ENCODE assay signal across 8 cellular contexts in the genomic region with DNA sequence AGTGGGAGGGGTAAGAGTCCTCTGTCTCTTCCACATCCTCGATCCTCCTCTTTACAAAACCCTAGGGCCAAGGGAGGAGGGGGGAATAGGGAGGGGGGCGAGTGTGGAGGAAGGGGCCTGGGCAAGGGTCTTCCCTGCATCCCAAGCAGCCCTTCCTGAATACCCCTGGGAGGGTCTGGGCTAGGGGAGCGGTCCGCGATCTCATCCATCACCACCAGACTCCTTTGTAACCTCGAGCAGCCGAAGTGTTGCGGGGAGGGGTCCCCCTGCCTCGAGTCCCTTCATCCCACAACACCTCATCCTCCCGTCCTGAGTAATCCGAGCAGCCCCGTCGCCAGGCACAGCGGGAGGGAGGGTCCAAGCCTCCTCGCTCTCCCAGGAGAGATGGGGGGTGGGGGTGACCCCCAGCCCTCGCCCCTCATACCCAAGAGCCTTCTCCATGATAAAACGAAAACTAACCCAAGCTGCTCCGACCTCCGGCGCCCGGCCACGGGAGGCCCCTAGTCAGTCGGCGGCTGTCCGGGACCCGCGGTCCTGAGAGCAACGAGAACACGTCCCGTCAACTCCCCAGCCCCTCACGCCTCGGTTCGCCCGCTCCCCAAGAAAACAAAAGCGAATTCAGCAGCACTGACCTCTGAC. TPM values are rescaled to one million over a fixed set of nuclear protein-coding genes. Genes with fewer than 3 reads are reported as not detected.
DNase-seq lines count a peak whose midpoint lies in the region; ATAC-seq, FAIRE-seq and TF ChIP-seq lines count a peak whose summit lies in the region.

No MANE protein-coding gene starts in this region.

- intact Hi-C loops in activated CD4-positive, alpha-beta T cell treated with anti-CD3 and anti-CD28 coated beads, Interleukin-2, amount 10 ng/mL, durations not matched to agents 24 days and 14 days (cut with micrococcal nuclease) = loop anchor here (1.0 to 5.0 kb wide), 4 partner anchors 22 to 394 kb away; partner anchors contain the start of genes PLA2G15 and TANGO6
- intact Hi-C loops in activated T-helper 2 cell treated with anti-CD3 and anti-CD28 coated beads, Interferon-gamma antibody, Interleukin-2, Interleukin-4, amounts not matched to agents 10 μg/mL and 5 μg/mL and 100 μg/mL, durations not matched to agents 14 hours and 24 hours and 36 hours (cut with micrococcal nuclease) = loop anchor here (1.0 to 5.0 kb wide), 2 partner anchors 30 to 211 kb away; partner anchors contain the start of gene ESRP2

- peak overlapping the region; percentile 68 for H3K4me2 ChIP-seq in keratinocyte (ENCODE audit: control insufficient read depth, extremely low read depth, insufficient read depth, low read depth, low read length)

- peak overlapping the region; percentile 77 for H3K4me3 Mint-ChIP-seq in activated CD4-positive, alpha-beta T cell treated with anti-CD3 and anti-CD28 coated beads, Interleukin-2, amount 10 ng/mL, durations not matched to agents 24 days and 14 days
- peak overlapping the region; percentile 19 for H3K4me3 Mint-ChIP-seq in activated T-helper 2 cell treated with anti-CD3 and anti-CD28 coated beads, Interferon-gamma antibody, Interleukin-2, Interleukin-4, amounts not matched to agents 10 μg/mL and 5 μg/mL and 100 μg/mL, durations not matched to agents 14 hours and 24 hours and 36 hours (ENCODE audit: low read depth)

- no peaks in the 10 kb centered on the region for H3K9me1 ChIP-seq in keratinocyte (ENCODE audit: control insufficient read depth, extremely low read depth, insufficient read depth, low read length)

- no peak overlapping the region for H3K27ac ChIP-seq in keratinocyte (ENCODE audit: control insufficient read depth, insufficient read depth, low read length)
- H3K27ac ChIP-seq in thymus (ENCODE audit: low read depth) = no peak overlapping the region

- H3K4me1 ChIP-seq in keratinocyte (ENCODE audit: control insufficient read depth, extremely low read depth, insufficient read depth, low read length) (peaks cover 8% of the 10 kb centered on the region), thymus (ENCODE audit: control insufficient read depth, insufficient read depth, low read length) (peaks cover 14% of the 10 kb centered on the region)

- no peak for TF ChIP-seq CTCF in keratinocyte (optimal IDR thresholded peaks at IDR 0.05 in 1 of 3, IDR thresholded peaks at IDR 0.05 in 1 of 3, conservative IDR thresholded peaks at IDR 0.05 in 1 of 3; ENCODE audit: extremely low read depth in 1 of 3, insufficient read depth in 2 of 3, low read length in 3 of 3)

- ATAC-seq in HG03135 (IDR thresholded peaks at IDR 0.05; ENCODE audit: unreplicated experiment) (peak; percentile 28), HG02884 (IDR thresholded peaks at IDR 0.05; ENCODE audit: unreplicated experiment) (no peak)

- H3K36me3 Mint-ChIP-seq in activated CD4-positive, alpha-beta T cell treated with anti-CD3 and anti-CD28 coated beads, Interleukin-2, amount 10 ng/mL, durations not matched to agents 24 days and 14 days (ENCODE audit: low read depth) = no peaks in the 10 kb centered on the region
- no peaks in the 10 kb centered on the region for H3K36me3 Mint-ChIP-seq in activated T-helper 2 cell treated with anti-CD3 and anti-CD28 coated beads, Interferon-gamma antibody, Interleukin-2, Interleukin-4, amounts not matched to agents 10 μg/mL and 5 μg/mL and 100 μg/mL, durations not matched to agents 14 hours and 24 hours and 36 hours (ENCODE audit: low read depth)

- H3K9ac ChIP-seq in keratinocyte (ENCODE audit: control insufficient read depth, extremely low read depth, insufficient read depth, low read length) = no peak overlapping the region

- H3K27me3 Mint-ChIP-seq in activated CD4-positive, alpha-beta T cell treated with anti-CD3 and anti-CD28 coated beads, Interleukin-2, amount 10 ng/mL, durations not matched to agents 24 days and 14 days = peaks cover 32% of the 10 kb centered on the region
- H3K27me3 Mint-ChIP-seq in activated T-helper 2 cell treated with anti-CD3 and anti-CD28 coated beads, Interferon-gamma antibody, Interleukin-2, Interleukin-4, amounts not matched to agents 10 μg/mL and 5 μg/mL and 100 μg/mL, durations not matched to agents 14 hours and 24 hours and 36 hours (ENCODE audit: low read depth) = peaks cover 40% of the 10 kb centered on the region

- H3K9me3 ChIP-seq in keratinocyte (ENCODE audit: control insufficient read depth, low read depth, low read length) (no peaks in the 10 kb centered on the region), thymus (ENCODE audit: control insufficient read depth) (no peaks in the 10 kb centered on the region)

- no peak overlapping the region for H3K27ac Mint-ChIP-seq in activated CD4-positive, alpha-beta T cell treated with anti-CD3 and anti-CD28 coated beads, Interleukin-2, amount 10 ng/mL, durations not matched to agents 24 days and 14 days
- H3K27ac Mint-ChIP-seq in activated T-helper 2 cell treated with anti-CD3 and anti-CD28 coated beads, Interferon-gamma antibody, Interleukin-2, Interleukin-4, amounts not matched to agents 10 μg/mL and 5 μg/mL and 100 μg/mL, durations not matched to agents 14 hours and 24 hours and 36 hours = no peak overlapping the region

- H3K4me3 ChIP-seq in keratinocyte (ENCODE audit: control insufficient read depth in 2 of 3, extremely low read depth in 1 of 3, insufficient read depth in 2 of 3, low read depth in 1 of 3, low read length in 3 of 3) (peak overlapping the region in 2 of 3 experiments; percentile 2 to 29), thymus (ENCODE audit: low read length) (peak overlapping the region; percentile 38)

- H3K79me2 ChIP-seq in keratinocyte (ENCODE audit: control insufficient read depth, insufficient read depth, low read length) = no peaks in the 10 kb centered on the region

- no peak overlapping the region for H2AFZ ChIP-seq in keratinocyte (ENCODE audit: control insufficient read depth, low read length)

- H3K36me3 ChIP-seq in keratinocyte (ENCODE audit: control insufficient read depth in 2 of 2, extremely low read depth in 1 of 2, insufficient read depth in 2 of 2, low read length in 2 of 2) (no peaks in the 10 kb centered on the region), thymus (ENCODE audit: control insufficient read depth, insufficient read depth) (no peaks in the 10 kb centered on the region)

- DNase-seq in activated CD4-positive, alpha-beta T cell treated with anti-CD3 and anti-CD28 coated beads, Interleukin-2, amount 10 ng/mL, durations not matched to agents 24 days and 14 days = no peak
- DNase-seq in activated CD4-positive, alpha-beta T cell treated with anti-CD3 and anti-CD28 coated beads, Interleukin-2, amount 50 U/mL, for 48 hours = no peak
- no peak for DNase-seq in activated T-helper 2 cell treated with anti-CD3 and anti-CD28 coated beads, Interferon-gamma antibody, Interleukin-2, Interleukin-4, amounts not matched to agents 10 μg/mL and 5 μg/mL and 100 μg/mL, durations not matched to agents 14 hours and 24 hours and 36 hours (ENCODE audit: low spot score)
- DNase-seq in keratinocyte (ENCODE audit: low read depth, low spot score) = no peak
- DNase-seq in stimulated activated CD4-positive, alpha-beta T cell treated with anti-CD3 and anti-CD28 coated beads, Interleukin-15, amount 100 ng/mL, for 24 hours = no peak

- H4K20me1 ChIP-seq in keratinocyte (ENCODE audit: control insufficient read depth, extremely low read depth, insufficient read depth, low read length) = peaks cover 4% of the 10 kb centered on the region

- H3K9me3 Mint-ChIP-seq in activated CD4-positive, alpha-beta T cell treated with anti-CD3 and anti-CD28 coated beads, Interleukin-2, amount 10 ng/mL, durations not matched to agents 24 days and 14 days = no peaks in the 10 kb centered on the region
- H3K9me3 Mint-ChIP-seq in activated T-helper 2 cell treated with anti-CD3 and anti-CD28 coated beads, Interferon-gamma antibody, Interleukin-2, Interleukin-4, amounts not matched to agents 10 μg/mL and 5 μg/mL and 100 μg/mL, durations not matched to agents 14 hours and 24 hours and 36 hours = no peaks in the 10 kb centered on the region

- 8% methylated on average over 35 of the region's 35 CpGs for WGBS in thymus

- no peak for FAIRE-seq in keratinocyte (lab: Jason Lieb, UNC)

- H3K4me1 Mint-ChIP-seq in activated CD4-positive, alpha-beta T cell treated with anti-CD3 and anti-CD28 coated beads, Interleukin-2, amount 10 ng/mL, durations not matched to agents 24 days and 14 days = peaks cover 11% of the 10 kb centered on the region
- peaks cover 4% of the 10 kb centered on the region for H3K4me1 Mint-ChIP-seq in activated T-helper 2 cell treated with anti-CD3 and anti-CD28 coated beads, Interferon-gamma antibody, Interleukin-2, Interleukin-4, amounts not matched to agents 10 μg/mL and 5 μg/mL and 100 μg/mL, durations not matched to agents 14 hours and 24 hours and 36 hours (ENCODE audit: low read depth)

- dilution Hi-C loops in keratinocyte (cut with MboI; ENCODE audit: extremely low pct_ligation_motif_present, low sequenced_read_pairs) = no loop called here

- H3K27me3 ChIP-seq in keratinocyte (ENCODE audit: control insufficient read depth, extremely low read depth, insufficient read depth, low read length) (peaks cover 30% of the 10 kb centered on the region), thymus (ENCODE audit: control insufficient read depth, insufficient read depth) (peaks cover 24% of the 10 kb centered on the region)

RNA-seq across cellular contexts. Expression of gene SMPD3, which starts 0.5 kb away (rescaled TPM):
- total RNA-seq in activated CD4-positive, alpha-beta T cell treated with anti-CD3 and anti-CD28 coated beads, Interleukin-2, amount 10 ng/mL, durations not matched to agents 24 days and 14 days = 0.09 and 0.40 TPM in 2 replicates
- total RNA-seq in activated T-helper 2 cell treated with anti-CD3 and anti-CD28 coated beads, Interferon-gamma antibody, Interleukin-2, Interleukin-4, amounts not matched to agents 10 μg/mL and 5 μg/mL and 100 μg/mL, durations not matched to agents 14 hours and 24 hours and 36 hours = 0.07 and 0.25 TPM in 2 replicates
- polyA plus RNA-seq in keratinocyte = 0.05 to 0.34 TPM (median 0.14 TPM) in 3 replicates
- 1.7 TPM for polyA plus RNA-seq in keratinocyte (2011; ENCODE audit: low read depth)
- 0.02 and 0.12 TPM in 2 replicates for polyA plus RNA-seq in keratinocyte (2011; cell fraction: cytosol; rRNA removed)
- polyA plus RNA-seq in keratinocyte (2011; cell fraction: nucleus; rRNA removed) = 0.60 and 0.96 TPM in 2 replicates
- 0.24 and 3.2 TPM in 2 replicates for polyA plus RNA-seq in keratinocyte (2012; ENCODE audit: low replicate concordance)
- 1.7 to 4.1 TPM in 2 of 3 replicates, not detected in the other for polyA minus RNA-seq in keratinocyte
- not detected for polyA minus RNA-seq in keratinocyte (2011; cell fraction: cytosol; rRNA and poly(A)+ RNA removed)
- polyA minus RNA-seq in keratinocyte (2011; cell fraction: nucleus; rRNA and poly(A)+ RNA removed) = 2.1 and 3.5 TPM in 2 replicates
- polyA plus RNA-seq in thymus = 21.8 TPM
